11 cellular contexts compared by ENCODE assay signal in genomic region chr20:56155625-56156024, GRCh38.
"Had no signal": no experiment of that assay in that cellular context is flagged by ENCODE, and none has a peak within 500 bp of the region (broad histone marks: within the 10 kb centered on the region; RNA-seq: fewer than 3 reads in every experiment).

No MANE protein-coding gene starts in this region.

- H3K36me3 ChIP-seq: HAP-1 had no signal

- ATAC-seq: GM23338, HCT116 had no signal

- H3K27ac ChIP-seq: GM23248 had no signal

- DNase-seq: GM23248, GOT3, H7, H9, HCEC 1CT, HFFc6 had no signal

- H2AFZ ChIP-seq: GM23248, GM23338 had no signal

- H3K4me3 ChIP-seq: GM23248, GM23338, HAP-1 had no signal

- H3K9me3 ChIP-seq: HAP-1 had no signal

- H3K4me2 ChIP-seq: GM23338 had no signal

- H3K4me1 ChIP-seq: HAP-1 had no signal

- H3K9ac ChIP-seq: GM23248 had no signal

- FAIRE-seq: H1, H54 had no signal
